12 cellular contexts compared by ENCODE assay signal in genomic region chr15:57784081-57784488, GRCh38.
A peak's percentile ranks its signal among the peaks of the same experiment; 100 is the strongest.
DNase-seq lines count a peak whose midpoint lies in the region; ATAC-seq, FAIRE-seq and TF ChIP-seq lines count a peak whose summit lies in the region.
"Had no signal": no experiment of that assay in that cellular context is flagged by ENCODE, and none has a peak within 500 bp of the region (broad histone marks: within the 10 kb centered on the region; RNA-seq: fewer than 3 reads in every experiment).

No MANE protein-coding gene starts in this region.

- no peak for TF ChIP-seq CTCF in bronchial epithelial cell (IDR thresholded peaks at IDR 0.05; ENCODE audit: insufficient read depth, low read length, severe bottlenecking)
- TF ChIP-seq CTCF in right atrium auricular region (IDR thresholded peaks at IDR 0.05), result no peak
- no peak for TF ChIP-seq CTCF in vagina (IDR thresholded peaks at IDR 0.05)
- TF ChIP-seq CTCF in H9 (conservative IDR thresholded peaks at IDR 0.05), result no peak

- no peak overlapping the region for H3K27ac Mint-ChIP-seq in T-cell
- no peak overlapping the region for H3K27ac Mint-ChIP-seq in H9
- H3K27ac Mint-ChIP-seq: activated CD4-positive, alpha-beta T cell treated with anti-CD3 and anti-CD28 coated beads, Interleukin-2, amount 10 ng/mL, durations not matched to agents 24 days and 14 days had no signal

- POLR2A ChIA-PET in T-cell (lab: Charles Lee), result no interaction called here

- no peak overlapping the region for H2AFZ ChIP-seq in H9 (ENCODE audit: low read length)

- H3K36me3 Mint-ChIP-seq in T-cell (no peaks in the 10 kb centered on the region), H9 (ENCODE audit: insufficient read depth in 1 of 3, low read depth in 3 of 3) (no peaks in the 10 kb centered on the region)

- H3K79me1 ChIP-seq in H9 (ENCODE audit: insufficient read depth, low read depth, low read length, poor library complexity, severe bottlenecking), result no peaks in the 10 kb centered on the region

- no peak overlapping the region for H4K91ac ChIP-seq in H9 (ENCODE audit: insufficient read length, low read depth, low read length)

- no peak overlapping the region for H3K9ac ChIP-seq in H9 (ENCODE audit: extremely low read depth, insufficient read length, low read length)

- H3K9me3 ChIP-seq in right atrium auricular region, result no peaks in the 10 kb centered on the region
- no peaks in the 10 kb centered on the region for H3K9me3 ChIP-seq in vagina
- no peaks in the 10 kb centered on the region for H3K9me3 ChIP-seq in H9 (ENCODE audit: control insufficient read depth, low read depth, low read length)

- no peak for TF ChIP-seq POLR2A in vagina (IDR thresholded peaks at IDR 0.05)

- no peak overlapping the region for H4K5ac ChIP-seq in H9 (ENCODE audit: insufficient read length, low read depth, low read length)

- DNase-seq in HS-5 (ENCODE audit: low read depth) (peak; percentile 35), bronchial epithelial cell (ENCODE audit: low read depth) (peak; percentile 29), right atrium auricular region (ENCODE audit: low spot score) (peak; percentile 69), vagina (ENCODE audit: extremely low spot score in 2 of 2) (no peak), T-cell (no peak), H9 (no peak)
- DNase-seq: activated CD4-positive, alpha-beta T cell treated with anti-CD3 and anti-CD28 coated beads, Interleukin-2, amount 10 ng/mL, durations not matched to agents 24 days and 14 days; NCI-H446 treated with DMSO at 0.1 percent for 48 hours; SIG-M5; stimulated activated CD4-positive, alpha-beta T cell treated with anti-CD3 and anti-CD28 coated beads, Interleukin-2, amount 100 ng/mL, for 24 hours had no signal

- peaks cover 2 to 3% (median 2%) of the 10 kb centered on the region in 3 donors for H3K4me1 Mint-ChIP-seq in T-cell
- peaks cover 0 to 3% of the 10 kb centered on the region in 2 experiments; a peak in 2 of 4 replicates for H3K4me1 Mint-ChIP-seq in H9

- H3K4me3 ChIP-seq in bronchial epithelial cell (ENCODE audit: low read depth, low read length) (no peak overlapping the region), right atrium auricular region (no peak overlapping the region), vagina (no peak overlapping the region)

- H2BK120ac ChIP-seq in H9 (ENCODE audit: low read depth, low read length, poor library complexity, severe bottlenecking), result no peak overlapping the region

- no peaks in the 10 kb centered on the region for H3K23me2 ChIP-seq in H9 (ENCODE audit: insufficient read length, low read depth, low read length, poor library complexity, severe bottlenecking)

- WGBS in H9 (ENCODE audit: extremely low coverage, insufficient read length, low lambda C conversion rate), result no CpG with 5 or more reads among the region's 4 CpGs

- no peaks in the 10 kb centered on the region for H3K27me3 ChIP-seq in bronchial epithelial cell (ENCODE audit: control insufficient read depth, insufficient read depth, low read length)
- H3K27me3 ChIP-seq in right atrium auricular region, result no peaks in the 10 kb centered on the region
- H3K27me3 ChIP-seq in vagina, result no peaks in the 10 kb centered on the region
- H3K27me3 ChIP-seq in H9 (ENCODE audit: insufficient read depth, low read length), result no peaks in the 10 kb centered on the region

- H3K4me1 ChIP-seq in right atrium auricular region (peaks cover 0 to 16% of the 10 kb centered on the region in 2 donors), vagina (peaks cover 9% of the 10 kb centered on the region), H9 (ENCODE audit: insufficient read depth, low read length) (no peaks in the 10 kb centered on the region)

- H2BK15ac ChIP-seq in H9 (ENCODE audit: low read depth, low read length), result no peak overlapping the region

- H2BK20ac ChIP-seq in H9 (ENCODE audit: low read depth, low read length, poor library complexity, severe bottlenecking), result no peak overlapping the region

- peak; percentile 47 for FAIRE-seq in bronchial epithelial cell (lab: Jason Lieb, UNC)

- H3K79me2 ChIP-seq in H9 (ENCODE audit: insufficient read depth, low read length), result no peaks in the 10 kb centered on the region

- no peak overlapping the region for H2BK12ac ChIP-seq in H9 (ENCODE audit: insufficient read length, low read depth, low read length)

- no peaks in the 10 kb centered on the region for H3K36me3 ChIP-seq in bronchial epithelial cell (ENCODE audit: control insufficient read depth, insufficient read depth, low read length)
- no peaks in the 10 kb centered on the region for H3K36me3 ChIP-seq in right atrium auricular region
- H3K36me3 ChIP-seq in vagina, result no peaks in the 10 kb centered on the region

- no peaks in the 10 kb centered on the region for H3K9me3 Mint-ChIP-seq in T-cell
- H3K9me3 Mint-ChIP-seq in H9, result no peaks in the 10 kb centered on the region
- H3K9me3 Mint-ChIP-seq: activated CD4-positive, alpha-beta T cell treated with anti-CD3 and anti-CD28 coated beads, Interleukin-2, amount 10 ng/mL, durations not matched to agents 24 days and 14 days; nephron had no signal

- H3K4me2 ChIP-seq in H9 (ENCODE audit: insufficient read depth, insufficient read length, low read length), result no peak overlapping the region

- H3K23ac ChIP-seq in H9 (ENCODE audit: insufficient read length, low read depth, low read length), result no peak overlapping the region

- H3K27me3 Mint-ChIP-seq in T-cell, result peaks cover 8 to 14% of the 10 kb centered on the region in 2 donors
- no peaks in the 10 kb centered on the region; the same call in none of the 2 replicates for H3K27me3 Mint-ChIP-seq in H9 (ENCODE audit: low read depth)

- H3K4ac ChIP-seq in H9 (ENCODE audit: low read depth, low read length), result no peak overlapping the region

- no peak overlapping the region for H2BK5ac ChIP-seq in H9 (ENCODE audit: insufficient read length, low read length)

- H3K27ac ChIP-seq in right atrium auricular region (peak overlapping the region; percentile 56), vagina (peak overlapping the region; percentile 51), H9 (ENCODE audit: insufficient read length, low read depth, low read length) (no peak overlapping the region)

- intact Hi-C loops in vagina (cut with DNase I), result no loop called here

- no peak for ATAC-seq in T-cell (replicated peaks in 1 of 4)
- no peak for ATAC-seq in HG03571 (IDR thresholded peaks at IDR 0.05; ENCODE audit: unreplicated experiment)

- no peak overlapping the region for H4K8ac ChIP-seq in H9 (replicated peaks; ENCODE audit: insufficient read length, low read depth, low read length)

- no peak overlapping the region for H3K14ac ChIP-seq in H9 (ENCODE audit: insufficient read depth, low read length)

- H3K56ac ChIP-seq in H9 (ENCODE audit: insufficient read length, low read depth, low read length), result no peak overlapping the region

- H2AK5ac ChIP-seq in H9 (ENCODE audit: insufficient read length, low read length), result no peak overlapping the region

- H3T11ph ChIP-seq in H9 (ENCODE audit: low read length), result no peak overlapping the region

- CTCF ChIA-PET in T-cell (lab: Charles Lee), result no interaction called here

- H4K20me1 ChIP-seq in H9 (ENCODE audit: control insufficient read depth, insufficient read depth, insufficient read length), result no peaks in the 10 kb centered on the region

- no peak overlapping the region for H3K18ac ChIP-seq in H9 (ENCODE audit: insufficient read length, low read depth, low read length)

- H3K4me3 Mint-ChIP-seq in T-cell (no peak overlapping the region), H9 (no peak overlapping the region)
- H3K4me3 Mint-ChIP-seq: activated CD4-positive, alpha-beta T cell treated with anti-CD3 and anti-CD28 coated beads, Interleukin-2, amount 10 ng/mL, durations not matched to agents 24 days and 14 days; nephron had no signal

Comparison
In these comparisons a context has a peak if more than half of its experiments do, and no peak if none do; other contexts are left out.
1. DNase-seq: peak in HS-5 (single experiment), bronchial epithelial cell (single experiment) and right atrium auricular region (single experiment); none in vagina (0 of 2), T-cell (0 of 34) and H9 (single experiment).